ENCODE assay signal across 8 cellular contexts in genomic region chr5:149990518-149991376, GRCh38.
DNase-seq lines count a peak whose midpoint lies in the region; ATAC-seq, FAIRE-seq and TF ChIP-seq lines count a peak whose summit lies in the region.

No MANE protein-coding gene starts in this region.

- TF ChIP-seq CTCF in GM12801 (IDR thresholded peaks at IDR 0.05; ENCODE audit: extremely low read depth, insufficient read length) (peak; percentile 75), brain microvascular endothelial cell (IDR thresholded peaks at IDR 0.05; ENCODE audit: low read depth, low read length, missing control alignments) (peak; percentile 93)

- H3K27me3 ChIP-seq in brain microvascular endothelial cell (replicated peaks): no peaks in the 10 kb centered on the region

- no peak overlapping the region for H3K4me3 ChIP-seq in brain microvascular endothelial cell (ENCODE audit: low read depth, low read length)

- in situ Hi-C loops in brain microvascular endothelial cell (cut with HindIII; ENCODE audit: low pct_ligation_motif_present, low sequenced_read_pairs): loop anchor here (25.0 kb wide), 1 partner anchor 353 kb away; no protein-coding TSS in a partner anchor

- H3K36me3 ChIP-seq in brain microvascular endothelial cell (replicated peaks): no peaks in the 10 kb centered on the region

- FAIRE-seq in TTC549 (lab: Jason Lieb, UNC): peak; percentile 83

- ATAC-seq in HG02870 (IDR thresholded peaks at IDR 0.05; ENCODE audit: unreplicated experiment) (peak; percentile 83), HG03520 (IDR thresholded peaks at IDR 0.05; ENCODE audit: unreplicated experiment) (no peak)

- DNase-seq in NCI-H2107 (lab: John Stamatoyannopoulos, UW): peak; percentile 9
- DNase-seq in brain microvascular endothelial cell: peak; percentile 70
- DNase-seq in iPS-NIHi7 (ENCODE audit: extremely low spot score): peak; percentile 76
- peak; percentile 74 for DNase-seq in stimulated activated CD4-positive, alpha-beta T cell treated with anti-CD3 and anti-CD28 coated beads, Interleukin-15, amount 100 ng/mL, for 24 hours

- no peak overlapping the region for H3K27ac ChIP-seq in brain microvascular endothelial cell

Comparison
In these comparisons a context has a peak if more than half of its experiments do, and no peak if none do; other contexts are left out.
1. DNase-seq: peak in every context shown above with its lines; median percentile 76 in iPS-NIHi7; 74 in stimulated activated CD4-positive, alpha-beta T cell treated with anti-CD3 and anti-CD28 coated beads, Interleukin-15, amount 100 ng/mL, for 24 hours; 70 in brain microvascular endothelial cell; 9 in NCI-H2107.